Comparison of ENCODE assay signal across 17 cellular contexts in genomic region chr1:62809788-62810187, GRCh38.
DNase-seq lines count a peak whose midpoint lies in the region; ATAC-seq lines count a peak whose summit lies in the region.
"Had no signal": no experiment of that assay in that cellular context is flagged by ENCODE, and none has a peak within 500 bp of the region (broad histone marks: within the 10 kb centered on the region; RNA-seq: fewer than 3 reads in every experiment).

No MANE protein-coding gene starts in this region.

- H3K27ac Mint-ChIP-seq in stimulated activated memory B cell treated with anti-CD40 and anti-IgM and Interleukin-4, amounts not matched to agents 10 μg/mL and 1 μg/mL and 100 μg/mL, for 72 hours: peak overlapping the region; percentile 83
- H3K27ac Mint-ChIP-seq: activated naive CD8-positive, alpha-beta T cell treated with anti-CD3 and anti-CD28 coated beads, Interleukin-2, amount 10 ng/mL, durations not matched to agents 7 days and 5 days; neural progenitor cell had no signal

- no peak for DNase-seq in NCI-H524 (lab: John Stamatoyannopoulos, UW)
- no peak for DNase-seq in activated effector memory CD4-positive, alpha-beta T cell treated with anti-CD3 and anti-CD28 coated beads, Interleukin-2, amount 50 U/mL, for 16 hours
- DNase-seq: activated naive CD8-positive, alpha-beta T cell treated with anti-CD3 and anti-CD28 coated beads, Interleukin-2, amount 10 ng/mL, durations not matched to agents 7 days and 5 days; activated T-cell treated with anti-CD3 and anti-CD28 coated beads, Interleukin-2, amount 50 U/mL, for 48 hours; BE2C; DMS153; Kasumi-1; NCI-H1694 treated with DMSO at 0.1 percent for 48 hours; NCI-H524 treated with DMSO at 0.1 percent for 48 hours; right cardiac atrium; testis had no signal

- H3K9me3 Mint-ChIP-seq in stimulated activated memory B cell treated with anti-CD40 and anti-IgM and Interleukin-4, amounts not matched to agents 10 μg/mL and 1 μg/mL and 100 μg/mL, for 72 hours: no peaks in the 10 kb centered on the region
- H3K9me3 Mint-ChIP-seq: activated naive CD8-positive, alpha-beta T cell treated with anti-CD3 and anti-CD28 coated beads, Interleukin-2, amount 10 ng/mL, durations not matched to agents 7 days and 5 days had no signal

- ATAC-seq in GM18868 (IDR thresholded peaks at IDR 0.05; ENCODE audit: unreplicated experiment): peak; percentile 56
- peak; percentile 44 for ATAC-seq in HG02678 (IDR thresholded peaks at IDR 0.05; ENCODE audit: unreplicated experiment)
- peak; percentile 34 for ATAC-seq in HG03565 (IDR thresholded peaks at IDR 0.05; ENCODE audit: unreplicated experiment)
- ATAC-seq in stimulated activated memory B cell treated with anti-CD40 and anti-IgM and Interleukin-4, amounts not matched to agents 10 μg/mL and 1 μg/mL and 100 μg/mL, for 72 hours: peak; percentile 75
- ATAC-seq in HG03108 (IDR thresholded peaks at IDR 0.05; ENCODE audit: unreplicated experiment): no peak
- ATAC-seq: right cardiac atrium had no signal

- H3K4me3 Mint-ChIP-seq in stimulated activated memory B cell treated with anti-CD40 and anti-IgM and Interleukin-4, amounts not matched to agents 10 μg/mL and 1 μg/mL and 100 μg/mL, for 72 hours: peak overlapping the region; percentile 48
- H3K4me3 Mint-ChIP-seq: activated naive CD8-positive, alpha-beta T cell treated with anti-CD3 and anti-CD28 coated beads, Interleukin-2, amount 10 ng/mL, durations not matched to agents 7 days and 5 days; neural progenitor cell had no signal

- peaks cover 46% of the 10 kb centered on the region for H3K4me1 Mint-ChIP-seq in stimulated activated memory B cell treated with anti-CD40 and anti-IgM and Interleukin-4, amounts not matched to agents 10 μg/mL and 1 μg/mL and 100 μg/mL, for 72 hours
- H3K4me1 Mint-ChIP-seq: activated naive CD8-positive, alpha-beta T cell treated with anti-CD3 and anti-CD28 coated beads, Interleukin-2, amount 10 ng/mL, durations not matched to agents 7 days and 5 days; neural progenitor cell had no signal

- H3K36me3 Mint-ChIP-seq in stimulated activated memory B cell treated with anti-CD40 and anti-IgM and Interleukin-4, amounts not matched to agents 10 μg/mL and 1 μg/mL and 100 μg/mL, for 72 hours: peaks cover 51% of the 10 kb centered on the region

- no peaks in the 10 kb centered on the region for H3K27me3 Mint-ChIP-seq in stimulated activated memory B cell treated with anti-CD40 and anti-IgM and Interleukin-4, amounts not matched to agents 10 μg/mL and 1 μg/mL and 100 μg/mL, for 72 hours
- H3K27me3 Mint-ChIP-seq: activated naive CD8-positive, alpha-beta T cell treated with anti-CD3 and anti-CD28 coated beads, Interleukin-2, amount 10 ng/mL, durations not matched to agents 7 days and 5 days had no signal
